ENCODE assay signal across 33 cellular contexts in genomic region chr14:99028041-99028440, GRCh38.
"Had no signal": no experiment of that assay in that cellular context is flagged by ENCODE, and none has a peak within 500 bp of the region (broad histone marks: within the 10 kb centered on the region; RNA-seq: fewer than 3 reads in every experiment).

No MANE protein-coding gene starts in this region.

- H3K27ac ChIP-seq: ascending aorta, breast epithelium, cardiac muscle cell, colonic mucosa, dorsolateral prefrontal cortex, esophagus muscularis mucosa, foreskin keratinocyte, gastrocnemius medialis, heart left ventricle had no signal

- H3K4me3 Mint-ChIP-seq: activated CD4-positive, alpha-beta memory T cell treated with anti-CD3 and anti-CD28 coated beads for 36 hours; activated CD4-positive, alpha-beta T cell treated with anti-CD3 and anti-CD28 coated beads for 36 hours; activated CD4-positive, alpha-beta T cell treated with anti-CD3 and anti-CD28 coated beads, Interleukin-2, amount 10 ng/mL, durations not matched to agents 24 days and 14 days; activated CD8-positive, alpha-beta memory T cell treated with anti-CD3 and anti-CD28 coated beads, Interleukin-2, amount 10 ng/mL, durations not matched to agents 7 days and 5 days; activated CD8-positive, alpha-beta T cell treated with anti-CD3 and anti-CD28 coated beads, Interleukin-2, amount 10 ng/mL, durations not matched to agents 7 days and 5 days; activated naive CD8-positive, alpha-beta T cell; activated T-cell treated with anti-CD3 and anti-CD28 coated beads, Interleukin-2, amount 50 U/mL, for 4 hours; activated T-helper 1 cell treated with anti-CD3 and anti-CD28 coated beads, Interleukin-12 subunit alpha, Interleukin-12 subunit beta, Interleukin-2, Interleukin-4 antibody, amounts not matched to agents 30 ng/mL and 10 ng/mL and 1 ng/mL, durations not matched to agents 14 hours and 24 hours and 36 hours; brain; dendritic cell treated with granulocyte-macrophage colony-stimulating factor and Interleukin-4, amounts not matched to agents 40 ng/mL and 50 ng/mL, for 4 days had no signal

- H3K36me3 ChIP-seq: ascending aorta, breast epithelium, cardiac muscle cell, colonic mucosa, esophagus muscularis mucosa, gastrocnemius medialis, heart left ventricle had no signal

- H3K27me3 ChIP-seq: ascending aorta, breast epithelium, cardiac muscle cell, colonic mucosa, esophagus muscularis mucosa, foreskin keratinocyte, gastrocnemius medialis had no signal

- H3K9me3 Mint-ChIP-seq: activated CD4-positive, alpha-beta memory T cell treated with anti-CD3 and anti-CD28 coated beads for 36 hours had no signal

- H3K4me1 Mint-ChIP-seq: brain had no signal

- DNase-seq: activated CD4-positive, alpha-beta memory T cell treated with anti-CD3 and anti-CD28 coated beads for 36 hours; activated CD4-positive, alpha-beta T cell treated with anti-CD3 and anti-CD28 coated beads for 36 hours; activated CD4-positive, alpha-beta T cell treated with anti-CD3 and anti-CD28 coated beads, Interleukin-2, amount 10 ng/mL, durations not matched to agents 24 days and 14 days; activated CD4-positive, CD25-positive, alpha-beta regulatory T cell; activated CD4-positive, CD25-positive, alpha-beta regulatory T cell treated with anti-CD3 and anti-CD28 coated beads, Interleukin-2, amount 50 U/mL, for 72 hours; activated CD8-positive, alpha-beta memory T cell treated with anti-CD3 and anti-CD28 coated beads, Interleukin-2, amount 10 ng/mL, durations not matched to agents 7 days and 5 days; activated CD8-positive, alpha-beta memory T cell treated with anti-CD3 and anti-CD28 coated beads, Interleukin-2, amount 50 U/mL, for 48 hours; activated CD8-positive, alpha-beta T cell treated with anti-CD3 and anti-CD28 coated beads, Interleukin-2, amount 10 ng/mL, durations not matched to agents 7 days and 5 days; activated gamma-delta T cell treated with Interleukin-2 at 50 U/mL for 16 hours; activated naive CD4-positive, alpha-beta T cell treated with anti-CD3 and anti-CD28 coated beads, Interleukin-2, amount 50 U/mL, for 16 hours; activated naive CD4-positive, alpha-beta T cell treated with Interleukin-2 at 50 U/mL for 16 hours; activated T-cell treated with anti-CD3 and anti-CD28 coated beads for 4 hours; activated T-cell treated with anti-CD3 and anti-CD28 coated beads, Interleukin-2, amount 50 U/mL, for 4 hours; central memory CD4-positive, alpha-beta T cell; cerebellar nuclear complex; colonic mucosa; dorsolateral prefrontal cortex; effector memory CD4-positive, alpha-beta T cell; erythroblast; foreskin keratinocyte; gastrocnemius medialis; glutamatergic neuron; heart left ventricle; T-helper 2 cell had no signal

- H3K27ac Mint-ChIP-seq: activated CD4-positive, alpha-beta memory T cell treated with anti-CD3 and anti-CD28 coated beads for 36 hours; activated CD4-positive, alpha-beta T cell treated with anti-CD3 and anti-CD28 coated beads for 36 hours; activated CD4-positive, alpha-beta T cell treated with anti-CD3 and anti-CD28 coated beads, Interleukin-2, amount 10 ng/mL, durations not matched to agents 24 days and 14 days; activated CD8-positive, alpha-beta memory T cell treated with anti-CD3 and anti-CD28 coated beads, Interleukin-2, amount 10 ng/mL, durations not matched to agents 7 days and 5 days; activated CD8-positive, alpha-beta T cell treated with anti-CD3 and anti-CD28 coated beads, Interleukin-2, amount 10 ng/mL, durations not matched to agents 7 days and 5 days; activated naive CD8-positive, alpha-beta T cell; activated T-helper 1 cell treated with anti-CD3 and anti-CD28 coated beads, Interleukin-12 subunit alpha, Interleukin-12 subunit beta, Interleukin-2, Interleukin-4 antibody, amounts not matched to agents 30 ng/mL and 10 ng/mL and 1 ng/mL, durations not matched to agents 14 hours and 24 hours and 36 hours; activated T-helper 2 cell treated with anti-CD3 and anti-CD28 coated beads, Interferon-gamma antibody, Interleukin-2, Interleukin-4, amounts not matched to agents 10 μg/mL and 5 μg/mL and 100 μg/mL, durations not matched to agents 14 hours and 24 hours and 36 hours; brain; dendritic cell treated with granulocyte-macrophage colony-stimulating factor and Interleukin-4, amounts not matched to agents 40 ng/mL and 50 ng/mL, for 4 days had no signal

- ATAC-seq: activated CD4-positive, alpha-beta T cell treated with anti-CD3 and anti-CD28 coated beads for 36 hours; activated CD8-positive, alpha-beta memory T cell treated with anti-CD3 and anti-CD28 coated beads, Interleukin-2, amount 10 ng/mL, durations not matched to agents 7 days and 5 days; activated CD8-positive, alpha-beta T cell treated with anti-CD3 and anti-CD28 coated beads, Interleukin-2, amount 10 ng/mL, durations not matched to agents 7 days and 5 days; activated T-cell treated with anti-CD3 and anti-CD28 coated beads, Interleukin-2, amount 50 U/mL, for 4 hours; foreskin keratinocyte; gastrocnemius medialis; heart left ventricle had no signal

- H3K36me3 Mint-ChIP-seq: activated CD4-positive, alpha-beta memory T cell treated with anti-CD3 and anti-CD28 coated beads for 36 hours; activated naive CD8-positive, alpha-beta T cell; brain had no signal

- H3K27me3 Mint-ChIP-seq: activated CD4-positive, alpha-beta memory T cell treated with anti-CD3 and anti-CD28 coated beads for 36 hours; activated CD4-positive, alpha-beta T cell treated with anti-CD3 and anti-CD28 coated beads for 36 hours; activated CD4-positive, alpha-beta T cell treated with anti-CD3 and anti-CD28 coated beads, Interleukin-2, amount 10 ng/mL, durations not matched to agents 24 days and 14 days; activated CD8-positive, alpha-beta memory T cell treated with anti-CD3 and anti-CD28 coated beads, Interleukin-2, amount 10 ng/mL, durations not matched to agents 7 days and 5 days; activated naive CD8-positive, alpha-beta T cell; brain; dendritic cell treated with granulocyte-macrophage colony-stimulating factor and Interleukin-4, amounts not matched to agents 40 ng/mL and 50 ng/mL, for 4 days had no signal

- H3K9me3 ChIP-seq: ascending aorta, breast epithelium, colonic mucosa, esophagus muscularis mucosa, gastrocnemius medialis had no signal

- H3K4me1 ChIP-seq: ascending aorta, breast epithelium, colonic mucosa, esophagus muscularis mucosa, gastrocnemius medialis, heart left ventricle had no signal

- H3K4me3 ChIP-seq: ascending aorta, breast epithelium, cardiac muscle cell, colonic mucosa, dorsolateral prefrontal cortex, esophagus muscularis mucosa, gastrocnemius medialis, heart left ventricle had no signal
